ENCODE assay signal across 8 cellular contexts in the genomic region with DNA sequence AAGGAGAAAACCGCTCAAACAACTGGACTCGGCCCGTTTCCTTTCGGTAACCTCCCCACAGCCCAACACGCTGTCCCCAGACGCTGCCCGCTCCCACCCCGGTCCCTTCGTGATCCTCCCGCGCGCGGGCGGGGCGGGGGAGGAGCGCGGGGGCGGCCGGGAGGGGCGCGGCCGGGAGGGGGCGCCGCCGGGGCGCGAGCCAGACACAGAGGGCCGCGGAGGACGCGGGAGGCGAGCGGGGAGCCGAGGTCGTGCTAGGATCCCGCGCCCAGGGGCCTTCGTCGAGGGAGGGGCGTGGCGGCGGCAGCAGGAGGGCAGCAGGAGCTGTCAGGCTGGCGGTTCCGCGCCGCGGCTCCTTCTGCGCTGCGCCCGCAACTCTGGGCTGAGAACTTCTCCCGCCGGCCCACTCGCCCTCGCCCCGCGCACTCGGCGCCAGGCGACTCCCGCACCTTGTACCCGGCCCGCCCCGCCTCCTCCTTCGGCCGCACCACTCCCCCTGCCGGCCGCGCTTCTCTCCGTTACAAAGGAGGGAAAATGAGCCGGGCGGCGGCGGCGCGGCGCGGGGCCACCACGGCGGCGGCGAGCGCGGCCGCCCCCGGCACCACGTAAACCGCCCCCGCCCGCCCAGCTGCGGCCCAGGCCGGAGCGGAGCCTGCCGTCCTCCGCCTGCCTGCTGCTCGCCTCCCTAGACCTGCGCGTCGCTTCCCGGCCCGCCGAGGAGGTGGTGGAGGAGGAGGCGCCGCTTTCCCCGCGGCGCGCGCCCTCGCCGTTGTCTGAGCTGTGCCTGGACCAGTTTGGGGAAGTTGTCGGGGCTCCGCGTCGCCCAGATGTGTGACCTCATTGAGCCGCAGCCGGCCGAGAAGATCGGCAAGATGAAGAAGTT. TPM values are rescaled to one million over a fixed set of nuclear protein-coding genes. Genes with fewer than 3 reads are reported as not detected.
DNase-seq lines count a peak whose midpoint lies in the region; TF ChIP-seq lines count a peak whose summit lies in the region.

Gene CDK14 (plus strand): TSS at position 521 of the 883 bp plus-strand sequence. CDS start 307 bp downstream, at position 828.

- DNase-seq in NCI-H2081 (lab: John Stamatoyannopoulos, UW) (peak; percentile 69 to 73), NCI-H2081 treated with DMSO at 0.1 percent for 48 hours (lab: John Stamatoyannopoulos, UW) (no peak), H4 (ENCODE audit: low spot score) (peak; percentile 49), Kasumi-1 (lab: John Stamatoyannopoulos, UW) (peak; percentile 76 to 85), SK-N-DZ (ENCODE audit: low spot score) (peak; percentile 80), MCF 10A (ENCODE audit: unreplicated experiment) (peak; percentile 75), iPS-NIHi11 (ENCODE audit: low spot score) (peak; percentile 90), skeletal muscle cell (ENCODE audit: low read depth) (no peak)

- TF ChIP-seq CTCF in MCF 10A (IDR thresholded peaks at IDR 0.05; ENCODE audit: unreplicated experiment): peak; percentile 50

- peak within 1 kb of the TSS; percentile 73 for H3K27ac Mint-ChIP-seq in MCF 10A (ENCODE audit: low read depth, unreplicated experiment)

- H3K4me3 ChIP-seq in skeletal muscle cell (ENCODE audit: low read depth, low read length): peak within 1 kb of the TSS; percentile 96

- POLR2A ChIA-PET in MCF 10A (lab: Yijun Ruan, JAX): interaction anchor here (0.6 to 7.6 kb wide), 15 partner anchors 8 to 1344 kb away, joined by 3 to 136 read pairs (median 5); no protein-coding TSS in a partner anchor

- no peaks in the 10 kb centered on the region for H3K9me3 Mint-ChIP-seq in MCF 10A (ENCODE audit: unreplicated experiment)

- no peaks in the 10 kb centered on the region for H3K36me3 Mint-ChIP-seq in MCF 10A (ENCODE audit: insufficient read depth, unreplicated experiment)

- H3K4me3 Mint-ChIP-seq in MCF 10A (ENCODE audit: unreplicated experiment): peak within 1 kb of the TSS; percentile 94

- H3K27me3 Mint-ChIP-seq in MCF 10A (ENCODE audit: insufficient read depth, unreplicated experiment): no peaks in the 10 kb centered on the region

- intact Hi-C loops in MCF 10A (cut with micrococcal nuclease): loop anchor here (1.0 to 2.0 kb wide), 4 partner anchors 17 to 438 kb away; no protein-coding TSS in a partner anchor

- CTCF ChIA-PET in MCF 10A (lab: Yijun Ruan, JAX): interaction anchor here (0.6 to 7.3 kb wide), 20 partner anchors 11 to 646 kb away, joined by 3 to 61 read pairs (median 6); no protein-coding TSS in a partner anchor

- no TSS peak for BruUV-seq in MCF 10A (replicated peaks; lab: Mats Ljungman, UMichigan)

- peaks cover 57% of the 10 kb centered on the region for H3K4me1 Mint-ChIP-seq in MCF 10A (ENCODE audit: insufficient read depth, unreplicated experiment)

RNA-seq across cellular contexts. Expression of gene CDK14, which starts in this region (rescaled TPM):
- total RNA-seq in H4 (2014; rRNA removed; shearing (Covaris generic)): 9.9 and 14.0 TPM in 2 replicates
- polyA plus RNA-seq in SK-N-DZ (2014; cell fraction: cytosol; rRNA removed): 27.7 and 32.9 TPM in 2 replicates
- 11.2 and 14.2 TPM in 2 replicates for polyA plus RNA-seq in SK-N-DZ (2014; cell fraction: nucleus; rRNA removed)
- total RNA-seq in MCF 10A (2022): 21.2 and 32.0 TPM in 2 replicates

Comparison
In these comparisons a context has a peak if more than half of its experiments do, and no peak if none do; other contexts are left out.
1. DNase-seq: peak in NCI-H2081 (2 of 2), H4 (single experiment), Kasumi-1 (2 of 2), SK-N-DZ (single experiment), MCF 10A (single experiment) and iPS-NIHi11 (single experiment); none in NCI-H2081 treated with DMSO at 0.1 percent for 48 hours (single experiment) and skeletal muscle cell (single experiment).